In genomic region chr2:127217470-127218325, GRCh38 we compare ENCODE assay signal across 9 cellular contexts. TPM values are rescaled to one million over a fixed set of nuclear protein-coding genes. Genes with fewer than 3 reads are reported as not detected.
A peak's percentile ranks its signal among the peaks of the same experiment; 100 is the strongest.
DNase-seq lines count a peak whose midpoint lies in the region; ATAC-seq, FAIRE-seq and TF ChIP-seq lines count a peak whose summit lies in the region.
"Had no signal": no experiment of that assay in that cellular context is flagged by ENCODE, and none has a peak within 500 bp of the region (broad histone marks: within the 10 kb centered on the region; RNA-seq: fewer than 3 reads in every experiment).

No MANE protein-coding gene starts in this region.

- peak; percentile 31; the same call in 1 of the 2 replicates for TF ChIP-seq POLR2A in H54 (IDR thresholded peaks at IDR 0.05; ENCODE audit: low read depth, low read length)

- peaks cover 73% of the 10 kb centered on the region for H3K27me3 Mint-ChIP-seq in activated naive CD8-positive, alpha-beta T cell treated with anti-CD3 and anti-CD28 coated beads for 36 hours
- H3K27me3 Mint-ChIP-seq in CD14-positive monocyte (ENCODE audit: low read depth in 3 of 3), result peaks cover 63 to 84% (median 82%) of the 10 kb centered on the region in 3 donors

- FAIRE-seq in H54 (lab: Jason Lieb, UNC), result peak; percentile 91

- no peak overlapping the region for H3K27ac Mint-ChIP-seq in activated naive CD8-positive, alpha-beta T cell treated with anti-CD3 and anti-CD28 coated beads for 36 hours
- H3K27ac Mint-ChIP-seq in CD14-positive monocyte, result no peak overlapping the region

- no peak overlapping the region for H3K4me3 Mint-ChIP-seq in activated naive CD8-positive, alpha-beta T cell treated with anti-CD3 and anti-CD28 coated beads for 36 hours
- H3K4me3 Mint-ChIP-seq in CD14-positive monocyte, result peak overlapping the region in 1 of 2 donors; percentile 80

- TF ChIP-seq CTCF in CD14-positive monocyte (IDR thresholded peaks at IDR 0.05), result no peak

- peak; percentile 92 for DNase-seq in A172 (ENCODE audit: low spot score)
- peak; percentile 94 for DNase-seq in H54 (ENCODE audit: insufficient read length, low spot score)
- peak; percentile 13 for DNase-seq in activated naive CD8-positive, alpha-beta T cell treated with anti-CD3 and anti-CD28 coated beads for 36 hours
- DNase-seq in left colon, result no peak
- DNase-seq in cardiac septum (ENCODE audit: low spot score), result no peak
- no peak for DNase-seq in NCI-H1105 treated with DMSO at 0.1 percent for 48 hours (lab: John Stamatoyannopoulos, UW)
- DNase-seq in CD14-positive monocyte (ENCODE audit: low spot score), result no peak
- no peak for DNase-seq in superior temporal gyrus (ENCODE audit: extremely low spot score)
- DNase-seq: Right ventricle myocardium superior had no signal

- peaks cover 11% of the 10 kb centered on the region for H3K4me1 Mint-ChIP-seq in activated naive CD8-positive, alpha-beta T cell treated with anti-CD3 and anti-CD28 coated beads for 36 hours
- H3K4me1 Mint-ChIP-seq in CD14-positive monocyte, result peaks cover 16% of the 10 kb centered on the region

- peaks cover 2% of the 10 kb centered on the region for H3K36me3 Mint-ChIP-seq in activated naive CD8-positive, alpha-beta T cell treated with anti-CD3 and anti-CD28 coated beads for 36 hours
- H3K36me3 Mint-ChIP-seq in CD14-positive monocyte, result peaks cover 4 to 15% of the 10 kb centered on the region in 2 donors

- H3K9me3 Mint-ChIP-seq in activated naive CD8-positive, alpha-beta T cell treated with anti-CD3 and anti-CD28 coated beads for 36 hours, result no peaks in the 10 kb centered on the region
- H3K9me3 Mint-ChIP-seq in CD14-positive monocyte, result peaks cover 2 to 38% (median 33%) of the 10 kb centered on the region in 7 donors

- intact Hi-C loops in left colon (cut with DNase I, micrococcal nuclease) (no loop called here), cardiac septum (cut with DNase I) (no loop called here), CD14-positive monocyte (cut with micrococcal nuclease) (no loop called here)

- peak; percentile 41 for ATAC-seq in left colon

RNA-seq across cellular contexts. Expression of gene CYP27C1, which starts 2.4 kb away (rescaled TPM):
- total RNA-seq in A172 (2014; rRNA removed; shearing (Covaris generic)), result 1.1 and 3.0 TPM in 2 replicates
- total RNA-seq in activated naive CD8-positive, alpha-beta T cell treated with anti-CD3 and anti-CD28 coated beads for 36 hours, result not detected
- total RNA-seq in left colon (under 1 TPM; 0.12 to 0.34 TPM), cardiac septum (not detected)
- not detected for polyA plus RNA-seq in CD14-positive monocyte
- total RNA-seq: Right ventricle myocardium superior had no signal

Comparison
In these comparisons a context has a peak if more than half of its experiments do, and no peak if none do; other contexts are left out.
1. DNase-seq: peak in A172 (single experiment), H54 (single experiment) and activated naive CD8-positive, alpha-beta T cell treated with anti-CD3 and anti-CD28 coated beads for 36 hours (single experiment); none in left colon (0 of 2), cardiac septum (single experiment), NCI-H1105 treated with DMSO at 0.1 percent for 48 hours (single experiment), CD14-positive monocyte (single experiment) and superior temporal gyrus (single experiment).